In the genomic region with DNA sequence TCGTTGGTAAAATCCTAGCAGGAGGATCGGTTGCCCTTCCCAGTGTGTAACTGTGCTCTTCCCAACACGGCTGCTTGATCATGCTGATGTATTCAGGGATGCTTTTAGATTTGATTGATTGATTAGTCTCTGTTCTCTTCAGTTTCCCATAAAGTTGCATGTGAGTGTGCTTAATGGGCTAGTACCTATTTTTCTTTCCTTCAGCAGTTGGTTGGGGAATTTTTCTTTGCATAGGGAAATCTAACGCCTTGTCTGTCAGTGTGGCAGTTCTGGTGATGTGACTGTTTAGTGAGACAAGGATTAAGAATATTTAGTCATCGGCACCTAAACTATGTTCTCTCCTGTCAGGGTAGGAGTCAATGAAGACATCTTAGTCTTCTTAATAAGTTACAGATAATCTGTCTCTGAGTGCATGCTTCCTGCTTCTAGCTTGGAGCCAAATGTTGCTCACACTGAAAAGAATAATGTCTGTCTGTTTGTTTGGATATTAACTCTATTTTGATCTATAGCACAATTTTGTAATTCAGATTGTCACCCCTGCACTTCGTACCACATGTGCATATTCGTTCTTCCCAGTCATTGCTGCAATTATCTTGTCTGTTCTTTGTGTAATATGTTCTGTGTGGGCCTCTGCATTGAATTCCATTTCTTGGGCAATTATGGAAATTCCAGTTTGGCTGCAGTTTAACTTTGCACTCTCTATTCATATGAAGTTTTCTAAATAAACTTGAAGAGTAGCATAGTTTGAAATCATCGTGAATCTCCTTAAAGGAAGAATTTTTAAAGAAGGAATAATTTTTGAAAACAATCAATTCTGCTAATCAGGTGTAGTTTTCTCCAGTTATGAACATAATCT, we compare ENCODE assay signal across 16 cellular contexts.
"Had no signal": no experiment of that assay in that cellular context is flagged by ENCODE, and none has a peak within 500 bp of the region (broad histone marks: within the 10 kb centered on the region; RNA-seq: fewer than 3 reads in every experiment).

No MANE protein-coding gene starts in this region.

- H3K36me3 ChIP-seq: neutrophil, uterus had no signal

- H3K27me3 Mint-ChIP-seq: dendritic cell treated with granulocyte-macrophage colony-stimulating factor and Interleukin-4, amounts not matched to agents 40 ng/mL and 50 ng/mL, for 4 days had no signal

- H3K4me3 ChIP-seq: uterus had no signal

- H3K27me3 ChIP-seq: neutrophil, uterus had no signal

- H3K4me1 Mint-ChIP-seq: activated CD4-positive, alpha-beta T cell treated with anti-CD3 and anti-CD28 coated beads, Interleukin-2, amount 10 ng/mL, durations not matched to agents 24 days and 14 days; activated naive CD8-positive, alpha-beta T cell treated with anti-CD3 and anti-CD28 coated beads for 36 hours; naive B cell had no signal

- H3K4me3 Mint-ChIP-seq: activated CD4-positive, alpha-beta T cell treated with anti-CD3 and anti-CD28 coated beads, Interleukin-2, amount 10 ng/mL, durations not matched to agents 24 days and 14 days; activated naive CD8-positive, alpha-beta T cell treated with anti-CD3 and anti-CD28 coated beads for 36 hours; activated T-helper 1 cell treated with anti-CD3 and anti-CD28 coated beads, Interleukin-12 subunit alpha, Interleukin-12 subunit beta, Interleukin-2, Interleukin-4 antibody, amounts not matched to agents 30 ng/mL and 10 ng/mL and 1 ng/mL, durations not matched to agents 14 hours and 24 hours and 36 hours; dendritic cell treated with granulocyte-macrophage colony-stimulating factor and Interleukin-4, amounts not matched to agents 40 ng/mL and 50 ng/mL, for 4 days; naive B cell had no signal

- H3K36me3 Mint-ChIP-seq: activated naive CD8-positive, alpha-beta T cell treated with anti-CD3 and anti-CD28 coated beads for 36 hours; naive B cell had no signal

- H3K9me3 Mint-ChIP-seq: activated CD4-positive, alpha-beta T cell treated with anti-CD3 and anti-CD28 coated beads, Interleukin-2, amount 10 ng/mL, durations not matched to agents 24 days and 14 days; activated naive CD8-positive, alpha-beta T cell treated with anti-CD3 and anti-CD28 coated beads for 36 hours; activated T-helper 1 cell treated with anti-CD3 and anti-CD28 coated beads, Interleukin-12 subunit alpha, Interleukin-12 subunit beta, Interleukin-2, Interleukin-4 antibody, amounts not matched to agents 30 ng/mL and 10 ng/mL and 1 ng/mL, durations not matched to agents 14 hours and 24 hours and 36 hours had no signal

- H3K27ac Mint-ChIP-seq: activated CD4-positive, alpha-beta T cell treated with anti-CD3 and anti-CD28 coated beads, Interleukin-2, amount 10 ng/mL, durations not matched to agents 24 days and 14 days; activated naive CD8-positive, alpha-beta T cell treated with anti-CD3 and anti-CD28 coated beads for 36 hours; activated T-helper 1 cell treated with anti-CD3 and anti-CD28 coated beads, Interleukin-12 subunit alpha, Interleukin-12 subunit beta, Interleukin-2, Interleukin-4 antibody, amounts not matched to agents 30 ng/mL and 10 ng/mL and 1 ng/mL, durations not matched to agents 14 hours and 24 hours and 36 hours; dendritic cell treated with granulocyte-macrophage colony-stimulating factor and Interleukin-4, amounts not matched to agents 40 ng/mL and 50 ng/mL, for 4 days; naive B cell had no signal

- H3K4me1 ChIP-seq: parathyroid adenoma, uterus had no signal

- H3K27ac ChIP-seq: epithelial cell of prostate, neutrophil, parathyroid adenoma, uterus had no signal

- H3K9me3 ChIP-seq: neutrophil, uterus had no signal

- DNase-seq: activated CD4-positive, alpha-beta T cell treated with anti-CD3 and anti-CD28 coated beads, Interleukin-2, amount 10 ng/mL, durations not matched to agents 24 days and 14 days; activated CD4-positive, CD25-positive, alpha-beta regulatory T cell; activated naive CD8-positive, alpha-beta T cell treated with anti-CD3 and anti-CD28 coated beads for 36 hours; aorta; effector memory CD4-positive, alpha-beta T cell; foreskin fibroblast; naive B cell; retina; stimulated activated CD4-positive, alpha-beta T cell treated with anti-CD3 and anti-CD28 coated beads, Interleukin-12 subunit alpha, Interleukin-12 subunit beta, amount 100 ng/mL, for 4 hours; stimulated activated CD4-positive, alpha-beta T cell treated with anti-CD3 and anti-CD28 coated beads, Interleukin-2, amount 100 ng/mL, for 24 hours; uterus had no signal
